18 cellular contexts compared by ENCODE assay signal in the genomic region with DNA sequence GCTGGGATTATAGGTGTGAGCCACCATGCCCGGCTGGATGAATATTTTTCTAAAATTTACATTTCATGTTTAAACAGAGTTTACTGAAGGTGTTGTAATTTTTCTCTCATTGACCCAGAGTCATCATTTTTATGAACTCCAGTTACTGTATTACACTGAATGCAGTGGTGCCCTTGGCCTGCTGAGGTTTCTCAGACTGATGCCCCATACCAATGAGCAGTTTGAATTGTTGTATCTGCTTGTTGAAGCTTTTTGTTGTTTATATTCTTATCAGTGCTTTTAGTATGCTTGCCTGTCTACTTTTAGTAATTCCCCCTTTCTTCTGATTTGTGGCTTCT. TPM values are rescaled to one million over a fixed set of nuclear protein-coding genes. Genes with fewer than 3 reads are reported as not detected.
DNase-seq lines count a peak whose midpoint lies in the region; ATAC-seq and TF ChIP-seq lines count a peak whose summit lies in the region.
"Had no signal": no experiment of that assay in that cellular context is flagged by ENCODE, and none has a peak within 500 bp of the region (broad histone marks: within the 10 kb centered on the region; RNA-seq: fewer than 3 reads in every experiment).

No MANE protein-coding gene starts in this region.

- no peaks in the 10 kb centered on the region for H3K9me2 ChIP-seq in hepatocyte (replicated peaks; ENCODE audit: insufficient read depth)

- no peak for ATAC-seq in activated naive CD8-positive, alpha-beta T cell treated with anti-CD3 and anti-CD28 coated beads, Interleukin-2, amount 50 U/mL, for 24 hours
- ATAC-seq: natural killer cell treated with Interleukin-12 subunit alpha and Interleukin-12 subunit beta and Interleukin-15 and Interleukin-18, amount 100 ng/mL, for 72 hours had no signal

- H3K4me3 ChIP-seq in hepatocyte: no peak overlapping the region
- H3K4me3 ChIP-seq in stomach: no peak overlapping the region
- H3K4me3 ChIP-seq: skin epidermis, upper lobe of left lung had no signal

- TF ChIP-seq POLR2A in stomach (IDR thresholded peaks at IDR 0.05): no peak
- TF ChIP-seq POLR2A in erythroblast (IDR thresholded peaks at IDR 0.05; ENCODE audit: low read length): no peak

- H3K9me3 Mint-ChIP-seq in activated T-cell treated with anti-CD3 and anti-CD28 coated beads, Interleukin-2, amount 50 U/mL, for 24 hours: no peaks in the 10 kb centered on the region
- no peaks in the 10 kb centered on the region for H3K9me3 Mint-ChIP-seq in activated naive CD8-positive, alpha-beta T cell treated with anti-CD3 and anti-CD28 coated beads, Interleukin-2, amount 50 U/mL, for 24 hours
- H3K9me3 Mint-ChIP-seq: activated CD4-positive, alpha-beta T cell treated with anti-CD3 and anti-CD28 coated beads, Interleukin-2, amount 10 ng/mL, durations not matched to agents 7 days and 5 days; natural killer cell treated with Interleukin-12 subunit alpha and Interleukin-12 subunit beta and Interleukin-15 and Interleukin-18, amount 100 ng/mL, for 72 hours; T-helper 1 cell treated with Interleukin-12 subunit alpha and Interleukin-12 subunit beta and Interleukin-4 antibody, amounts not matched to agents 30 μg/mL and 1 μg/mL, for 36 hours had no signal

- peaks cover 96% of the 10 kb centered on the region for H3K36me3 Mint-ChIP-seq in activated T-cell treated with anti-CD3 and anti-CD28 coated beads, Interleukin-2, amount 50 U/mL, for 24 hours (ENCODE audit: low read depth)
- H3K36me3 Mint-ChIP-seq in activated naive CD8-positive, alpha-beta T cell treated with anti-CD3 and anti-CD28 coated beads, Interleukin-2, amount 50 U/mL, for 24 hours (ENCODE audit: low read depth): peaks cover 64% of the 10 kb centered on the region

- H3K27me3 Mint-ChIP-seq in activated T-cell treated with anti-CD3 and anti-CD28 coated beads, Interleukin-2, amount 50 U/mL, for 24 hours: no peaks in the 10 kb centered on the region
- H3K27me3 Mint-ChIP-seq in activated naive CD8-positive, alpha-beta T cell treated with anti-CD3 and anti-CD28 coated beads, Interleukin-2, amount 50 U/mL, for 24 hours: no peaks in the 10 kb centered on the region
- H3K27me3 Mint-ChIP-seq: activated CD4-positive, alpha-beta T cell treated with anti-CD3 and anti-CD28 coated beads, Interleukin-2, amount 10 ng/mL, durations not matched to agents 7 days and 5 days; activated naive CD8-positive, alpha-beta T cell; natural killer cell treated with Interleukin-12 subunit alpha and Interleukin-12 subunit beta and Interleukin-15 and Interleukin-18, amount 100 ng/mL, for 72 hours had no signal

- H3K79me2 ChIP-seq in hepatocyte: no peaks in the 10 kb centered on the region

- no peaks in the 10 kb centered on the region for H3K9me3 ChIP-seq in hepatocyte (ENCODE audit: low read depth)
- no peaks in the 10 kb centered on the region for H3K9me3 ChIP-seq in stomach
- H3K9me3 ChIP-seq: upper lobe of left lung had no signal

- no peaks in the 10 kb centered on the region for H3K27me3 ChIP-seq in hepatocyte
- H3K27me3 ChIP-seq in stomach: no peaks in the 10 kb centered on the region
- H3K27me3 ChIP-seq: upper lobe of left lung had no signal

- H3K4me1 Mint-ChIP-seq in activated T-cell treated with anti-CD3 and anti-CD28 coated beads, Interleukin-2, amount 50 U/mL, for 24 hours (ENCODE audit: low read depth): peaks cover 20% of the 10 kb centered on the region
- H3K4me1 Mint-ChIP-seq in activated naive CD8-positive, alpha-beta T cell treated with anti-CD3 and anti-CD28 coated beads, Interleukin-2, amount 50 U/mL, for 24 hours: peaks cover 11% of the 10 kb centered on the region
- H3K4me1 Mint-ChIP-seq: activated CD4-positive, alpha-beta T cell treated with anti-CD3 and anti-CD28 coated beads, Interleukin-2, amount 10 ng/mL, durations not matched to agents 7 days and 5 days had no signal

- TF ChIP-seq CTCF in hepatocyte (IDR thresholded peaks at IDR 0.05; ENCODE audit: poor library complexity) (no peak), stomach (IDR thresholded peaks at IDR 0.05) (no peak)

- H3K36me3 ChIP-seq in hepatocyte (replicated peaks; ENCODE audit: insufficient read depth, low read depth): peaks cover 8% of the 10 kb centered on the region
- H3K36me3 ChIP-seq in stomach: peaks cover 59 to 99% (median 98%) of the 10 kb centered on the region in 4 donors

- intact Hi-C loops in stomach (cut with DNase I; ENCODE audit: low total_unique reads): no loop called here

- no peak for DNase-seq in activated T-cell treated with anti-CD3 and anti-CD28 coated beads, Interleukin-2, amount 50 U/mL, for 24 hours
- no peak for DNase-seq in activated T-cell treated with anti-CD3 and anti-CD28 coated beads for 4 hours
- DNase-seq in activated naive CD8-positive, alpha-beta T cell treated with anti-CD3 and anti-CD28 coated beads, Interleukin-2, amount 50 U/mL, for 24 hours: no peak
- DNase-seq in hepatocyte (ENCODE audit: low spot score): no peak
- DNase-seq in stomach: no peak
- DNase-seq in COLO829 (ENCODE audit: low spot score): no peak
- DNase-seq in erythroblast (lab: John Stamatoyannopoulos, UW): no peak
- no peak for DNase-seq in NCI-H226
- DNase-seq: activated CD4-positive, alpha-beta T cell treated with anti-CD3 and anti-CD28 coated beads, Interleukin-2, amount 10 ng/mL, durations not matched to agents 7 days and 5 days; cortex of kidney; kidney; NCI-H1436 treated with DMSO at 0.1 percent for 48 hours; OCI-M1; upper lobe of left lung had no signal

- 83% methylated on average over 1 of the region's 1 CpG for WGBS in hepatocyte (ENCODE audit: low lambda C conversion rate, missing lambda C conversion rate)
- 63 to 91% (median 85%) methylated on average over 1 of the region's 1 CpG for WGBS in stomach, 5 donors

- no peaks in the 10 kb centered on the region for H4K20me1 ChIP-seq in hepatocyte (ENCODE audit: insufficient read depth, poor library complexity, severe bottlenecking)

- peaks cover 10% of the 10 kb centered on the region for H3K4me1 ChIP-seq in hepatocyte (ENCODE audit: insufficient read depth)
- peaks cover 0 to 14% (median 7%) of the 10 kb centered on the region in 4 donors for H3K4me1 ChIP-seq in stomach
- H3K4me1 ChIP-seq: upper lobe of left lung had no signal

- H3K4me3 Mint-ChIP-seq in activated T-cell treated with anti-CD3 and anti-CD28 coated beads, Interleukin-2, amount 50 U/mL, for 24 hours: peak overlapping the region; percentile 1
- no peak overlapping the region for H3K4me3 Mint-ChIP-seq in activated naive CD8-positive, alpha-beta T cell treated with anti-CD3 and anti-CD28 coated beads, Interleukin-2, amount 50 U/mL, for 24 hours
- H3K4me3 Mint-ChIP-seq: activated CD4-positive, alpha-beta T cell treated with anti-CD3 and anti-CD28 coated beads, Interleukin-2, amount 10 ng/mL, durations not matched to agents 7 days and 5 days; activated naive CD8-positive, alpha-beta T cell; natural killer cell treated with Interleukin-12 subunit alpha and Interleukin-12 subunit beta and Interleukin-15 and Interleukin-18, amount 100 ng/mL, for 72 hours; T-helper 1 cell treated with Interleukin-12 subunit alpha and Interleukin-12 subunit beta and Interleukin-4 antibody, amounts not matched to agents 30 μg/mL and 1 μg/mL, for 36 hours had no signal

- H2AFZ ChIP-seq in hepatocyte: no peak overlapping the region

- peak overlapping the region; percentile 44 for H3K4me2 ChIP-seq in hepatocyte

- no peak for TF ChIP-seq EP300 in stomach (IDR thresholded peaks at IDR 0.05)

- peak overlapping the region; percentile 88 for H3K27ac Mint-ChIP-seq in activated T-cell treated with anti-CD3 and anti-CD28 coated beads, Interleukin-2, amount 50 U/mL, for 24 hours
- H3K27ac Mint-ChIP-seq in activated naive CD8-positive, alpha-beta T cell treated with anti-CD3 and anti-CD28 coated beads, Interleukin-2, amount 50 U/mL, for 24 hours: peak overlapping the region; percentile 81
- H3K27ac Mint-ChIP-seq: activated CD4-positive, alpha-beta T cell treated with anti-CD3 and anti-CD28 coated beads, Interleukin-2, amount 10 ng/mL, durations not matched to agents 7 days and 5 days; activated naive CD8-positive, alpha-beta T cell; natural killer cell treated with Interleukin-12 subunit alpha and Interleukin-12 subunit beta and Interleukin-15 and Interleukin-18, amount 100 ng/mL, for 72 hours; T-helper 1 cell treated with Interleukin-12 subunit alpha and Interleukin-12 subunit beta and Interleukin-4 antibody, amounts not matched to agents 30 μg/mL and 1 μg/mL, for 36 hours had no signal

- H3K27ac ChIP-seq in hepatocyte (peak overlapping the region; percentile 89), stomach (peak overlapping the region in 4 of 5 donors; percentile 35 to 77 (median 58))

RNA-seq across cellular contexts. Expression of a gene that starts 29.9 kb away (rescaled TPM):
- 18.5 and 21.8 TPM in 2 replicates for total RNA-seq in hepatocyte
- 19.5 and 22.4 TPM in 2 replicates for polyA plus RNA-seq in hepatocyte
- 10 to 100 TPM; 20.3 to 46.9 (median 36.4) TPM for total RNA-seq in stomach
- 10 to 100 TPM; 11.3 to 19.9 (median 13.3) TPM for polyA plus RNA-seq in stomach

RNA-seq across cellular contexts. Expression of a gene that starts 55.4 kb away (rescaled TPM):
- total RNA-seq in hepatocyte (102 and 109 TPM in 2 replicates), stomach (100 to 1,000 TPM in 1 of 5 donors, 10 to 100 TPM in 3, 1 to 10 TPM in 1; 9.8 to 129 (median 23.5) TPM)
- polyA plus RNA-seq in hepatocyte (85.6 and 91.5 TPM in 2 replicates), stomach (100 to 1,000 TPM in 1 of 3 donors, 10 to 100 TPM in 2; 50.7 to 164 (median 77.9) TPM)

RNA-seq across cellular contexts. Expression of a gene that starts 55.7 kb away (rescaled TPM):
- 94.8 and 103 TPM in 2 replicates for total RNA-seq in hepatocyte
- polyA plus RNA-seq in hepatocyte: 78.5 and 99.3 TPM in 2 replicates
- total RNA-seq in stomach: 100 to 1,000 TPM in 3 of 5 donors, 10 to 100 TPM in 1, 1 to 10 TPM in 1; 2.3 to 461 (median 138) TPM
- polyA plus RNA-seq in stomach: 100 to 1,000 TPM; 112 to 229 (median 125) TPM
